16 cellular contexts compared by ENCODE assay signal in the genomic region with DNA sequence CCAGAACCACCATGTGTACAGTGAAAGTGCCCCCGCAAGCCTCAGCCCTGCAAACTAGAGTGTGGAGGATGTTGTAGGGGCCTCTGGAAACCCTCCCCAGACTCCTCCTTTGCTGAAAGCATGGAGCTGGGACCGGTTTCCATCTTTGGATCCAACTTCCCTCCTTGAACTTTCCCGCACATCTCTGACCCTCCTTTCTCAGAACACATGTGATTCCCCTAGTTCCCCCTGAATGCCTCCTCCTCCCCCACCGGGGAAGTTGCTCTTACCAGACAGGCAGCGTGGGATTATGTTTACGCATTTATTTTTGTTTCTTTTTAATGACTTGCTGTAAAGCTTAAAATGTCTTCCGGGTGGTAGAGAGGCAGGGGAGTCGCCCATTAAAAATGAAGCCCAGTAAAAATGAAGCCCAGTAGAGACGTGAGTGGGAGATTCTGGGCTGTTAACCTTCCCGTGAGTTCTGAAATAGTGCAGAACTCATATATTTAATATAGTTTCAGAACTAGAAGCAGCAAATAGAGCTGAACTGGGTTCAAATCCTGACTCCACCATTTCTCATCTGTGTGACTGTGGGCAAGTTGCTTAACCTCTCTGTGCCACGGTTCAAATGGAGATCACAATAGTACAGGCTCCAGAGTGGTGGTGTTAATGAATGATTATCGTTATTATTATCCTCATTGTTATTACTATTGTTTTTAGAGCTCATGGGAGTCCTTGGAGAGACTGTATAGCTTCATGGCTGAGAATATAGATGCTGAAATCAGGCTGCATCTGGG. TPM values are rescaled to one million over a fixed set of nuclear protein-coding genes. Genes with fewer than 3 reads are reported as not detected.
A peak's percentile ranks its signal among the peaks of the same experiment; 100 is the strongest.
DNase-seq lines count a peak whose midpoint lies in the region; ATAC-seq and TF ChIP-seq lines count a peak whose summit lies in the region.
"Had no signal": no experiment of that assay in that cellular context is flagged by ENCODE, and none has a peak within 500 bp of the region (broad histone marks: within the 10 kb centered on the region; RNA-seq: fewer than 3 reads in every experiment).

No MANE protein-coding gene starts in this region.

- DNase-seq in activated B cell treated with CpG ODN at 0.5 μM for 24 hours (no peak), lower lobe of right lung (peak; percentile 52), smooth muscle cell (lab: John Stamatoyannopoulos, UW; ENCODE audit: unreplicated experiment) (no peak), NCI-H524 treated with DMSO at 0.1 percent for 48 hours (lab: John Stamatoyannopoulos, UW) (no peak), OCI-M2 (lab: John Stamatoyannopoulos, UW; ENCODE audit: unreplicated experiment) (no peak), NCI-H2107 (lab: John Stamatoyannopoulos, UW) (no peak)
- DNase-seq in stimulated activated CD4-positive, alpha-beta T cell treated with anti-CD3 and anti-CD28 coated beads, Interleukin-2, amount 100 ng/mL, for 24 hours = no peak
- DNase-seq: activated CD8-positive, alpha-beta memory T cell treated with anti-CD3 and anti-CD28 coated beads, Interleukin-2, amount 10 ng/mL, durations not matched to agents 7 days and 5 days; activated naive CD4-positive, alpha-beta T cell treated with Interleukin-2 at 50 U/mL for 16 hours; DMS153; mesendoderm; NCI-H1930; NCI-H526 treated with DMSO at 0.1 percent for 48 hours; SW 1271 had no signal

- no peaks in the 10 kb centered on the region for H3K27me3 Mint-ChIP-seq in activated B cell treated with CpG ODN at 0.5 μM for 24 hours
- H3K27me3 Mint-ChIP-seq: activated CD8-positive, alpha-beta memory T cell treated with anti-CD3 and anti-CD28 coated beads, Interleukin-2, amount 10 ng/mL, durations not matched to agents 7 days and 5 days had no signal

- CTCF ChIA-PET in activated B cell treated with CpG ODN at 0.5 μM for 24 hours (lab: Charles Lee) = interaction anchor here (1.0 to 8.8 kb wide), 6 partner anchors 10 to 86 kb away, joined by 3 to 154 read pairs (median 8); no protein-coding TSS in a partner anchor

- H3K79me2 ChIP-seq in smooth muscle cell (ENCODE audit: low read depth) = no peaks in the 10 kb centered on the region

- TF ChIP-seq CTCF in activated B cell treated with CpG ODN at 0.5 μM for 24 hours (IDR thresholded peaks at IDR 0.05) (no peak), lower lobe of right lung (IDR thresholded peaks at IDR 0.05) (no peak), smooth muscle cell (IDR thresholded peaks at IDR 0.05; ENCODE audit: borderline replicate concordance, insufficient read depth, poor library complexity, severe bottlenecking) (no peak)

- no peak overlapping the region for H3K4me3 Mint-ChIP-seq in activated B cell treated with CpG ODN at 0.5 μM for 24 hours
- H3K4me3 Mint-ChIP-seq: activated CD8-positive, alpha-beta memory T cell treated with anti-CD3 and anti-CD28 coated beads, Interleukin-2, amount 10 ng/mL, durations not matched to agents 7 days and 5 days; brain had no signal

- H3F3A ChIP-seq in smooth muscle cell (ENCODE audit: low read depth) = peaks cover 30% of the 10 kb centered on the region

- no peaks in the 10 kb centered on the region for H3K9me3 Mint-ChIP-seq in activated B cell treated with CpG ODN at 0.5 μM for 24 hours
- H3K9me3 Mint-ChIP-seq: brain had no signal

- no peaks in the 10 kb centered on the region for H3K36me3 Mint-ChIP-seq in activated B cell treated with CpG ODN at 0.5 μM for 24 hours (ENCODE audit: low read depth)
- H3K36me3 Mint-ChIP-seq: activated CD8-positive, alpha-beta memory T cell treated with anti-CD3 and anti-CD28 coated beads, Interleukin-2, amount 10 ng/mL, durations not matched to agents 7 days and 5 days; brain had no signal

- H3K4me3 ChIP-seq in BLaER1 treated with 17β-estradiol and CSF1 and Interleukin-3, amounts not matched to agents 10 nM and 100 nM = no peak overlapping the region
- no peak overlapping the region for H3K4me3 ChIP-seq in lower lobe of right lung
- no peak overlapping the region for H3K4me3 ChIP-seq in smooth muscle cell

- intact Hi-C loops in activated B cell treated with CpG ODN at 0.5 μM for 24 hours (cut with micrococcal nuclease) = no loop called here
- intact Hi-C loops in lower lobe of right lung (cut with DNase I) = no loop called here

- peaks cover 53% of the 10 kb centered on the region for H3K4me1 Mint-ChIP-seq in activated B cell treated with CpG ODN at 0.5 μM for 24 hours
- H3K4me1 Mint-ChIP-seq: brain had no signal

- H3K36me3 ChIP-seq in BLaER1 treated with 17β-estradiol and CSF1 and Interleukin-3, amounts not matched to agents 10 nM and 100 nM = no peaks in the 10 kb centered on the region
- H3K36me3 ChIP-seq in lower lobe of right lung = no peaks in the 10 kb centered on the region
- H3K36me3 ChIP-seq in smooth muscle cell (ENCODE audit: low read depth) = no peaks in the 10 kb centered on the region

- H4K20me1 ChIP-seq in BLaER1 treated with 17β-estradiol and CSF1 and Interleukin-3, amounts not matched to agents 10 nM and 100 nM = no peaks in the 10 kb centered on the region
- no peaks in the 10 kb centered on the region for H4K20me1 ChIP-seq in smooth muscle cell (ENCODE audit: low read depth)

- H3K9ac ChIP-seq in BLaER1 treated with 17β-estradiol and CSF1 and Interleukin-3, amounts not matched to agents 10 nM and 100 nM = peak overlapping the region in 2 of 11 experiments; percentile 38 to 63; a peak in 3 of 22 replicates
- no peak overlapping the region for H3K9ac ChIP-seq in smooth muscle cell (ENCODE audit: low read depth)

- no peaks in the 10 kb centered on the region for H3K27me3 ChIP-seq in BLaER1 treated with 17β-estradiol and CSF1 and Interleukin-3, amounts not matched to agents 10 nM and 100 nM
- H3K27me3 ChIP-seq in lower lobe of right lung (ENCODE audit: low read depth) (no peaks in the 10 kb centered on the region), smooth muscle cell (ENCODE audit: low read depth) (no peaks in the 10 kb centered on the region)

- no peaks in the 10 kb centered on the region for H3K9me3 ChIP-seq in BLaER1 treated with 17β-estradiol and CSF1 and Interleukin-3, amounts not matched to agents 10 nM and 100 nM (replicated peaks in 1 of 11)
- H3K9me3 ChIP-seq in lower lobe of right lung (no peaks in the 10 kb centered on the region), smooth muscle cell (replicated peaks; ENCODE audit: low read depth) (no peaks in the 10 kb centered on the region)

- no peak overlapping the region for H2AFZ ChIP-seq in smooth muscle cell (ENCODE audit: low read depth)

- H3K4me1 ChIP-seq in BLaER1 treated with 17β-estradiol and CSF1 and Interleukin-3, amounts not matched to agents 10 nM and 100 nM = peaks cover 31 to 85% (median 55%) of the 10 kb centered on the region in 10 experiments
- H3K4me1 ChIP-seq in lower lobe of right lung (peaks cover 33% of the 10 kb centered on the region), smooth muscle cell (ENCODE audit: low read depth) (no peaks in the 10 kb centered on the region)

- no peak for ATAC-seq in activated B cell treated with CpG ODN at 0.5 μM for 24 hours (ENCODE audit: low read depth)
- ATAC-seq in lower lobe of right lung = peak; percentile 27 to 32
- ATAC-seq: activated CD8-positive, alpha-beta memory T cell treated with anti-CD3 and anti-CD28 coated beads, Interleukin-2, amount 10 ng/mL, durations not matched to agents 7 days and 5 days had no signal

- POLR2A ChIA-PET in activated B cell treated with CpG ODN at 0.5 μM for 24 hours (lab: Charles Lee) = interaction anchor here (0.6 to 36.7 kb wide), 6 partner anchors 10 to 429 kb away, joined by 3 to 1679 read pairs (median 6); a partner anchor contains a TSS

- WGBS in smooth muscle cell (ENCODE audit: low lambda C conversion rate) = 52% methylated on average over 12 of the region's 12 CpGs

- H3K27ac ChIP-seq in BLaER1 treated with 17β-estradiol and CSF1 and Interleukin-3, amounts not matched to agents 10 nM and 100 nM = peak overlapping the region in 4 of 11 experiments; percentile 38 to 82 (median 68); a peak in 7 of 22 replicates
- H3K27ac ChIP-seq in lower lobe of right lung (peak overlapping the region; percentile 60), smooth muscle cell (ENCODE audit: low read depth) (peak overlapping the region; percentile 55)

- peak overlapping the region in 8 of 11 experiments; percentile 24 to 89 (median 52); a peak in 14 of 22 replicates for H3K4me2 ChIP-seq in BLaER1 treated with 17β-estradiol and CSF1 and Interleukin-3, amounts not matched to agents 10 nM and 100 nM
- peak overlapping the region; percentile 6 for H3K4me2 ChIP-seq in smooth muscle cell

- H3K27ac Mint-ChIP-seq in activated B cell treated with CpG ODN at 0.5 μM for 24 hours = peak overlapping the region; percentile 4
- H3K27ac Mint-ChIP-seq: activated CD8-positive, alpha-beta memory T cell treated with anti-CD3 and anti-CD28 coated beads, Interleukin-2, amount 10 ng/mL, durations not matched to agents 7 days and 5 days had no signal

RNA-seq across cellular contexts. Expression of a gene that starts 8.0 kb away (rescaled TPM):
- total RNA-seq in activated B cell treated with CpG ODN at 0.5 μM for 24 hours (212 and 227 TPM in 2 replicates), lower lobe of right lung (78.2 TPM), smooth muscle cell (28.9 and 35.6 TPM in 2 replicates)
- 16.1 and 19.4 TPM in 2 replicates for polyA plus RNA-seq in smooth muscle cell
